11 cellular contexts compared by ENCODE assay signal in genomic region chr14:68969278-68969677, GRCh38. TPM values are rescaled to one million over a fixed set of nuclear protein-coding genes. Genes with fewer than 3 reads are reported as not detected.
DNase-seq lines count a peak whose midpoint lies in the region; ATAC-seq and TF ChIP-seq lines count a peak whose summit lies in the region.
"Had no signal": no experiment of that assay in that cellular context is flagged by ENCODE, and none has a peak within 500 bp of the region (broad histone marks: within the 10 kb centered on the region; RNA-seq: fewer than 3 reads in every experiment).

No MANE protein-coding gene starts in this region.

- peaks cover 22 to 23% of the 10 kb centered on the region in 2 donors for H3K4me1 Mint-ChIP-seq in effector memory CD8-positive, alpha-beta T cell (ENCODE audit: low read depth in 2 of 2)
- peaks cover 27% of the 10 kb centered on the region for H3K4me1 Mint-ChIP-seq in activated CD8-positive, alpha-beta memory T cell treated with anti-CD3 and anti-CD28 coated beads, Interleukin-2, amount 10 ng/mL, durations not matched to agents 7 days and 5 days

- H2AFZ ChIP-seq in ACC112 (ENCODE audit: low read length, unreplicated experiment), result no peak overlapping the region

- 10 to 12% (median 10%) methylated on average over 8 of the region's 8 CpGs for WGBS in ovary, 3 donors

- no peaks in the 10 kb centered on the region for H3K9me3 Mint-ChIP-seq in effector memory CD8-positive, alpha-beta T cell
- no peaks in the 10 kb centered on the region for H3K9me3 Mint-ChIP-seq in activated CD8-positive, alpha-beta memory T cell treated with anti-CD3 and anti-CD28 coated beads, Interleukin-2, amount 10 ng/mL, durations not matched to agents 7 days and 5 days (ENCODE audit: low read depth)

- TF ChIP-seq CTCF in ovary (IDR thresholded peaks at IDR 0.05), result no peak

- H3K27me3 ChIP-seq in ACC112 (ENCODE audit: insufficient read depth, low read length) (no peaks in the 10 kb centered on the region), SJCRH30 (no peaks in the 10 kb centered on the region), ovary (no peaks in the 10 kb centered on the region)

- H3K36me3 ChIP-seq in ACC112 (ENCODE audit: insufficient read depth, low read length) (peaks cover 17% of the 10 kb centered on the region; the same call in 1 of the 2 replicates), SJCRH30 (peaks cover 21% of the 10 kb centered on the region), ovary (no peaks in the 10 kb centered on the region)

- peaks cover 0 to 8% of the 10 kb centered on the region in 2 donors for H3K27me3 Mint-ChIP-seq in effector memory CD8-positive, alpha-beta T cell
- H3K27me3 Mint-ChIP-seq in activated CD8-positive, alpha-beta memory T cell treated with anti-CD3 and anti-CD28 coated beads, Interleukin-2, amount 10 ng/mL, durations not matched to agents 7 days and 5 days, result peaks cover 3% of the 10 kb centered on the region

- H3K4me3 Mint-ChIP-seq in effector memory CD8-positive, alpha-beta T cell, result no peak overlapping the region
- no peak overlapping the region for H3K4me3 Mint-ChIP-seq in activated CD8-positive, alpha-beta memory T cell treated with anti-CD3 and anti-CD28 coated beads, Interleukin-2, amount 10 ng/mL, durations not matched to agents 7 days and 5 days

- no peaks in the 10 kb centered on the region for H3K9me3 ChIP-seq in SJCRH30 (replicated peaks)
- no peaks in the 10 kb centered on the region for H3K9me3 ChIP-seq in ovary

- H3K4me1 ChIP-seq in ACC112 (ENCODE audit: control insufficient read depth, insufficient read depth, low read length, unreplicated experiment) (peaks cover 62% of the 10 kb centered on the region), SJCRH30 (peaks cover 70% of the 10 kb centered on the region), ovary (ENCODE audit: insufficient read depth) (peaks cover 41% of the 10 kb centered on the region)

- TF ChIP-seq POLR2A in ovary (IDR thresholded peaks at IDR 0.05), result no peak

- intact Hi-C loops in ovary (cut with DNase I), result no loop called here

- TF ChIP-seq EP300 in ovary (IDR thresholded peaks at IDR 0.05), result no peak

- DNase-seq in SJCRH30, result peak; percentile 35 to 49
- DNase-seq in effector memory CD8-positive, alpha-beta T cell, result no peak
- peak in 1 of 5 donors; percentile 19 for DNase-seq in ovary
- no peak for DNase-seq in dedifferentiated amniotic fluid mesenchymal stem cell (ENCODE audit: extremely low spot score)
- DNase-seq in stimulated activated CD4-positive, alpha-beta T cell treated with anti-CD3 and anti-CD28 coated beads, Interleukin-4, amount 100 ng/mL, for 1 hour, result no peak
- DNase-seq in activated CD8-positive, alpha-beta memory T cell treated with anti-CD3 and anti-CD28 coated beads, Interleukin-2, amount 10 ng/mL, durations not matched to agents 7 days and 5 days, result no peak
- DNase-seq: head of caudate nucleus, NCI-H1048, NCI-H748 treated with DMSO at 0.1 percent for 48 hours had no signal

- H3K79me2 ChIP-seq in ACC112 (ENCODE audit: control insufficient read depth, insufficient read depth, low read length, unreplicated experiment), result peaks cover 100% of the 10 kb centered on the region

- ATAC-seq in effector memory CD8-positive, alpha-beta T cell (replicated peaks), result no peak
- ATAC-seq in GM19395 (IDR thresholded peaks at IDR 0.05; ENCODE audit: unreplicated experiment), result no peak
- no peak for ATAC-seq in activated CD8-positive, alpha-beta memory T cell treated with anti-CD3 and anti-CD28 coated beads, Interleukin-2, amount 10 ng/mL, durations not matched to agents 7 days and 5 days

- H3K27ac ChIP-seq in ACC112 (ENCODE audit: low read depth, low read length) (0 out of 2 replicates have a peak overlapping the region, but pooled peaks have one; percentile 6), SJCRH30 (peak overlapping the region; percentile 26; the same call in 1 of the 2 replicates), ovary (peak overlapping the region; percentile 21 to 25)

- CTCF ChIA-PET in activated CD8-positive, alpha-beta memory T cell treated with anti-CD3 and anti-CD28 coated beads, Interleukin-2, amount 10 ng/mL, durations not matched to agents 7 days and 5 days (lab: Charles Lee), result interaction anchor here (1.5 to 2.5 kb wide), 3 partner anchors 9 to 25 kb away, joined by 3 to 7 read pairs (median 4); no protein-coding TSS in a partner anchor

- H3K27ac Mint-ChIP-seq in effector memory CD8-positive, alpha-beta T cell, result peak overlapping the region; percentile 49 to 85
- no peak overlapping the region for H3K27ac Mint-ChIP-seq in activated CD8-positive, alpha-beta memory T cell treated with anti-CD3 and anti-CD28 coated beads, Interleukin-2, amount 10 ng/mL, durations not matched to agents 7 days and 5 days

- H3K36me3 Mint-ChIP-seq in effector memory CD8-positive, alpha-beta T cell (ENCODE audit: insufficient read depth), result no peaks in the 10 kb centered on the region
- H3K36me3 Mint-ChIP-seq in activated CD8-positive, alpha-beta memory T cell treated with anti-CD3 and anti-CD28 coated beads, Interleukin-2, amount 10 ng/mL, durations not matched to agents 7 days and 5 days, result peaks cover 8% of the 10 kb centered on the region

- H3K4me3 ChIP-seq in ACC112 (ENCODE audit: low read depth, low read length) (no peak overlapping the region), SJCRH30 (no peak overlapping the region), ovary (no peak overlapping the region)

RNA-seq across cellular contexts. Expression of gene ACTN1, which starts 9.8 kb away (rescaled TPM):
- 101 and 104 TPM in 2 replicates for total RNA-seq in SJCRH30 (2014; rRNA removed; shearing (Covaris generic))
- 100 to 1,000 TPM in 5 of 7 donors, 10 to 100 TPM in 2; 39.0 to 203 (median 138) TPM for total RNA-seq in ovary
- polyA plus RNA-seq in ovary, result 100 to 1,000 TPM in 1 of 2 donors, 10 to 100 TPM in 1; 60.3 to 178 TPM
- 10 to 100 TPM; 26.8 to 56.0 TPM for total RNA-seq in activated CD8-positive, alpha-beta memory T cell treated with anti-CD3 and anti-CD28 coated beads, Interleukin-2, amount 10 ng/mL, durations not matched to agents 7 days and 5 days

Comparison
In these comparisons a context has a peak if more than half of its experiments do, and no peak if none do; other contexts are left out.
1. DNase-seq: peak in SJCRH30 (2 of 2); none in effector memory CD8-positive, alpha-beta T cell (0 of 3), dedifferentiated amniotic fluid mesenchymal stem cell (single experiment), stimulated activated CD4-positive, alpha-beta T cell treated with anti-CD3 and anti-CD28 coated beads, Interleukin-4, amount 100 ng/mL, for 1 hour (single experiment) and activated CD8-positive, alpha-beta memory T cell treated with anti-CD3 and anti-CD28 coated beads, Interleukin-2, amount 10 ng/mL, durations not matched to agents 7 days and 5 days (single experiment).
2. Peak in every context shown above with its lines, with median percentiles within 50 percentile points of each other: H3K27ac ChIP-seq.